In the genomic region with DNA sequence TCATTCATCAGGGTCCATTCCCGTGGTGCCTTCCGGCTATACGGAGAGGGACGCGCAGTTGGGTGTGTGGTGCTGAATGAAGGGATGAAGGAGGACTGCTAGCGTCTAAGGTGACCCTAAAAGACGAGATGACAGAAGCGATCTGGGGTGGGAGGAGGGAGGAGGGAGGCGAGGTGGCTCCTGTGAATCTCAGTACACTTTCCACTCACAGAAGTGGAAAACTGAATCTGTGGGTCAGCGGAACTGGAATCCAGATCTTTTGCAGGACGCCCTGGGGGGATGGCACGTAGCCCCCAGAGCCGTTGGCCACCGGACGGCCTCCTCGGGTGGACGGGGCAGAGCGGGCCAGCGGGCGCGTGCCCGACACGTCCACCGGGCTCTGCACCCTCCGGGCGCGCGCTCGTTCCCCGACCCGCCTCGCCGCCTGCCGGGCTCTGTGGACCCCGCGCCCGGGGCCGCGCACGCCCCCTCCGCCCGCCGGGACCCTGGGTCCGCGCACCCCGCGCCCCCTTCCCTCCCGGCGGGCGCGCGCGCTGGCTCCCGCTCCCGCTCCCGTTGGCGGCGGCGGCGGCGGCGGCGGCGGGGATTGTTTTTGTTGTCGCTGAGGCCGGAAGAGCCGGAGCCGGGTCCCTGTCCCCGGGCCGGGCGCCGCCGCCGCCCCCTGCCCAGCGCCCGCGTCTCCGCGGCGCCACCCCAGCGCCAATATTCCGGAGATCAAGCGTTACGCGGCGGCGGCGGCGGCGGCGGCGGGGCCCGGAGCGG, we compare ENCODE assay signal across 8 cellular contexts. TPM values are rescaled to one million over a fixed set of nuclear protein-coding genes. Genes with fewer than 3 reads are reported as not detected.
DNase-seq lines count a peak whose midpoint lies in the region; ATAC-seq and TF ChIP-seq lines count a peak whose summit lies in the region.

A gene (plus strand): TSS at position 403 of the 762 bp plus-strand sequence. CDS start 401 bp downstream, outside the sequence.

- no peaks in the 10 kb centered on the region for H3K9me3 Mint-ChIP-seq in T-helper 1 cell treated with Interleukin-12 subunit alpha and Interleukin-12 subunit beta and Interleukin-4 antibody, amounts not matched to agents 30 μg/mL and 1 μg/mL, for 36 hours
- H3K9me3 Mint-ChIP-seq in progenitor cell of endocrine pancreas (ENCODE audit: low read depth) = no peaks in the 10 kb centered on the region

- H3K4me3 ChIP-seq in HUES6 (ENCODE audit: low read depth, low read length) = peak within 1 kb of the TSS; percentile 82
- H3K4me3 ChIP-seq in brain microvascular endothelial cell (ENCODE audit: low read depth, low read length) = peak within 1 kb of the TSS; percentile 77

- DNase-seq in GM03348 (ENCODE audit: low spot score) (peak; percentile 94), brain microvascular endothelial cell (peak; percentile 29), hypothalamus (lab: John Stamatoyannopoulos, UW) (peak in 45 of 51 donors; percentile 4 to 77 (median 48)), progenitor cell of endocrine pancreas (ENCODE audit: low spot score, unreplicated experiment) (peak; percentile 65), NCI-H446 treated with DMSO at 0.1 percent for 48 hours (lab: John Stamatoyannopoulos, UW) (no peak)

- peak within 1 kb of the TSS; percentile 70 for H3K9ac ChIP-seq in HUES6 (ENCODE audit: low read length)

- H3K27ac Mint-ChIP-seq in T-helper 1 cell treated with Interleukin-12 subunit alpha and Interleukin-12 subunit beta and Interleukin-4 antibody, amounts not matched to agents 30 μg/mL and 1 μg/mL, for 36 hours = peak within 1 kb of the TSS; percentile 88
- peak within 1 kb of the TSS; percentile 97 for H3K27ac Mint-ChIP-seq in progenitor cell of endocrine pancreas

- no peak within 1 kb of the TSS for H3K27ac ChIP-seq in HUES6 (ENCODE audit: low read depth, low read length)
- H3K27ac ChIP-seq in brain microvascular endothelial cell = peak within 1 kb of the TSS; percentile 39

- H3K36me3 ChIP-seq in HUES6 (ENCODE audit: control insufficient read depth, insufficient read depth, low read length) (no peaks in the 10 kb centered on the region), brain microvascular endothelial cell (replicated peaks) (no peaks in the 10 kb centered on the region)

- no peak for TF ChIP-seq CTCF in brain microvascular endothelial cell (IDR thresholded peaks at IDR 0.05; ENCODE audit: low read depth, low read length, missing control alignments)
- TF ChIP-seq CTCF in progenitor cell of endocrine pancreas (IDR thresholded peaks at IDR 0.05; ENCODE audit: unreplicated experiment) = no peak

- ATAC-seq in HG02610 (IDR thresholded peaks at IDR 0.05; ENCODE audit: unreplicated experiment) = no peak

- H3K27me3 ChIP-seq in HUES6 (ENCODE audit: control insufficient read depth, insufficient read depth, low read length) (no peaks in the 10 kb centered on the region), brain microvascular endothelial cell (replicated peaks) (no peaks in the 10 kb centered on the region)

- H3K4me3 Mint-ChIP-seq in T-helper 1 cell treated with Interleukin-12 subunit alpha and Interleukin-12 subunit beta and Interleukin-4 antibody, amounts not matched to agents 30 μg/mL and 1 μg/mL, for 36 hours = peak within 1 kb of the TSS; percentile 95
- peak within 1 kb of the TSS; percentile 96 for H3K4me3 Mint-ChIP-seq in progenitor cell of endocrine pancreas (ENCODE audit: low read depth)

- peaks cover 7% of the 10 kb centered on the region for H3K4me1 ChIP-seq in HUES6 (ENCODE audit: control insufficient read depth, insufficient read depth, low read length)

- no peaks in the 10 kb centered on the region for H3K27me3 Mint-ChIP-seq in T-helper 1 cell treated with Interleukin-12 subunit alpha and Interleukin-12 subunit beta and Interleukin-4 antibody, amounts not matched to agents 30 μg/mL and 1 μg/mL, for 36 hours (ENCODE audit: low read depth)
- H3K27me3 Mint-ChIP-seq in progenitor cell of endocrine pancreas = no peaks in the 10 kb centered on the region

- peaks cover 38% of the 10 kb centered on the region for H3K4me1 Mint-ChIP-seq in T-helper 1 cell treated with Interleukin-12 subunit alpha and Interleukin-12 subunit beta and Interleukin-4 antibody, amounts not matched to agents 30 μg/mL and 1 μg/mL, for 36 hours (ENCODE audit: low read depth)
- peaks cover 17% of the 10 kb centered on the region for H3K4me1 Mint-ChIP-seq in progenitor cell of endocrine pancreas (ENCODE audit: low read depth)

- in situ Hi-C loops in brain microvascular endothelial cell (cut with HindIII; ENCODE audit: low pct_ligation_motif_present, low sequenced_read_pairs) = no loop called here

- H3K36me3 Mint-ChIP-seq in T-helper 1 cell treated with Interleukin-12 subunit alpha and Interleukin-12 subunit beta and Interleukin-4 antibody, amounts not matched to agents 30 μg/mL and 1 μg/mL, for 36 hours (ENCODE audit: low read depth) = peaks cover 10% of the 10 kb centered on the region
- H3K36me3 Mint-ChIP-seq in progenitor cell of endocrine pancreas (ENCODE audit: insufficient read depth) = no peaks in the 10 kb centered on the region

- H3K9me3 ChIP-seq in HUES6 (ENCODE audit: control insufficient read depth, insufficient read depth, low read depth, low read length) = no peaks in the 10 kb centered on the region

RNA-seq across cellular contexts. Expression of the gene that starts here (rescaled TPM):
- 35.1 and 35.6 TPM in 2 replicates for total RNA-seq in progenitor cell of endocrine pancreas
